In the genomic region with DNA sequence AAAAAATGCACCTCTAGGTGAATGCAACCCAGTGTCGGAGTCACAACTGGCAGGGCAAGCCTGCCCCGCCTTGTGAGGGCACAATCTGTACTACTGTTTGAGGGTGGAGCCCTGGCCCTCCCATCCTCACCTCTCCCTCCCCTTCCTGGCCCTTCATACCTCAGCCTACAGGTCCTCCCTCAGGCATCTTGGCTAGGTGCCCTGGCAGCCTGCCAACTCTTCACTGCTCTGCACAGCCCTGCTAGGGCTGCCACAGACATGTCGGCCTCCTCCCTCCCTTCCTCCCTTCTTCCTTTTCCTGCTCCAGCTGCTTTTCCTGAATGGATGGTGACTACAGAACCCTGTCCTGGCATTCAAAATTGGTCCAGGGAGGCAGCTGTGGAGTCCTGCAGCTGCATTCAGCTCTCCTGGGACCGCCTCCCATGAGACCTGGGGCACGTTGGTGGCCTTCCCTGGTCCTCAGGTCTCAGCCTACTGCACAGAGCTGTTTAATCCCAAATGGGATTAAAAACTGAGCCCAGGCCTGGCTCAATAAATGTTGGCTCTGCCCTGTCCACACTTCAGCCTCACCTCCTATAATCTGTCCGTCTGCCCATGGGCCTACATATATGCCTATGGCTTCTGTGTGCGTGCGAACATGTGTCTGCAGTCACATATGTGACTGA, we compare ENCODE assay signal across 9 cellular contexts. TPM values are rescaled to one million over a fixed set of nuclear protein-coding genes. Genes with fewer than 3 reads are reported as not detected.
DNase-seq lines count a peak whose midpoint lies in the region; ATAC-seq and TF ChIP-seq lines count a peak whose summit lies in the region.
"Had no signal": no experiment of that assay in that cellular context is flagged by ENCODE, and none has a peak within 500 bp of the region (broad histone marks: within the 10 kb centered on the region; RNA-seq: fewer than 3 reads in every experiment).

No MANE protein-coding gene starts in this region.

- H3K27me3 ChIP-seq in adrenal gland (peaks cover 15% of the 10 kb centered on the region), right lobe of liver (no peaks in the 10 kb centered on the region)

- TF ChIP-seq POLR2A in adrenal gland (IDR thresholded peaks at IDR 0.05) (no peak), right lobe of liver (IDR thresholded peaks at IDR 0.05) (no peak)

- peaks cover 41% of the 10 kb centered on the region for H3K27me3 Mint-ChIP-seq in activated naive CD4-positive, alpha-beta T cell treated with anti-CD3 and anti-CD28 coated beads, Interleukin-2, amount 10 ng/mL, durations not matched to agents 7 days and 5 days
- peaks cover 34% of the 10 kb centered on the region for H3K27me3 Mint-ChIP-seq in activated naive CD4-positive, alpha-beta T cell treated with anti-CD3 and anti-CD28 coated beads for 36 hours (ENCODE audit: low read depth)

- H3K4me1 ChIP-seq in adrenal gland (replicated peaks in 1 of 2): no peaks in the 10 kb centered on the region
- no peaks in the 10 kb centered on the region for H3K4me1 ChIP-seq in right lobe of liver

- no peak for TF ChIP-seq CTCF in adrenal gland (IDR thresholded peaks at IDR 0.05)
- TF ChIP-seq CTCF in right lobe of liver (IDR thresholded peaks at IDR 0.05): no peak

- no peaks in the 10 kb centered on the region for H3K36me3 ChIP-seq in adrenal gland (replicated peaks in 1 of 2)
- no peaks in the 10 kb centered on the region for H3K36me3 ChIP-seq in right lobe of liver

- H3K9me3 ChIP-seq in adrenal gland (replicated peaks in 1 of 3) (no peaks in the 10 kb centered on the region), right lobe of liver (no peaks in the 10 kb centered on the region)

- H3K4me3 ChIP-seq in adrenal gland: no peak overlapping the region
- no peak overlapping the region for H3K4me3 ChIP-seq in right lobe of liver

- CTCF ChIA-PET in activated naive CD4-positive, alpha-beta T cell treated with anti-CD3 and anti-CD28 coated beads, Interleukin-2, amount 10 ng/mL, durations not matched to agents 7 days and 5 days (lab: Charles Lee): no interaction called here
- CTCF ChIA-PET in activated naive CD4-positive, alpha-beta T cell treated with anti-CD3 and anti-CD28 coated beads for 36 hours (lab: Charles Lee): no interaction called here

- DNase-seq in DMS 273 treated with DMSO at 0.1 percent for 48 hours (lab: John Stamatoyannopoulos, UW) (peak; percentile 72), NCI-H187 (lab: John Stamatoyannopoulos, UW) (peak; percentile 90 to 92), adrenal gland (peak; percentile 79 to 92 (median 86)), right lobe of liver (peak; percentile 89 to 93 (median 92))
- no peak for DNase-seq in activated naive CD4-positive, alpha-beta T cell treated with anti-CD3 and anti-CD28 coated beads, Interleukin-2, amount 10 ng/mL, durations not matched to agents 7 days and 5 days
- DNase-seq in activated naive CD4-positive, alpha-beta T cell treated with anti-CD3 and anti-CD28 coated beads for 36 hours: no peak
- DNase-seq in activated CD4-positive, alpha-beta T cell treated with anti-CD3 and anti-CD28 coated beads for 1 hour: no peak

- H3K27ac ChIP-seq in adrenal gland: no peak overlapping the region
- H3K27ac ChIP-seq in right lobe of liver: no peak overlapping the region

- no peak overlapping the region for H3K4me3 Mint-ChIP-seq in activated naive CD4-positive, alpha-beta T cell treated with anti-CD3 and anti-CD28 coated beads, Interleukin-2, amount 10 ng/mL, durations not matched to agents 7 days and 5 days
- no peak overlapping the region for H3K4me3 Mint-ChIP-seq in activated naive CD4-positive, alpha-beta T cell treated with anti-CD3 and anti-CD28 coated beads for 36 hours

- intact Hi-C loops in adrenal gland (cut with DNase I) (no loop called here), right lobe of liver (cut with DNase I) (no loop called here)
- intact Hi-C loops in activated naive CD4-positive, alpha-beta T cell treated with anti-CD3 and anti-CD28 coated beads for 36 hours (cut with micrococcal nuclease): no loop called here

- no peak overlapping the region for H3K27ac Mint-ChIP-seq in activated naive CD4-positive, alpha-beta T cell treated with anti-CD3 and anti-CD28 coated beads, Interleukin-2, amount 10 ng/mL, durations not matched to agents 7 days and 5 days
- no peak overlapping the region for H3K27ac Mint-ChIP-seq in activated naive CD4-positive, alpha-beta T cell treated with anti-CD3 and anti-CD28 coated beads for 36 hours

- no peaks in the 10 kb centered on the region for H3K9me3 Mint-ChIP-seq in activated naive CD4-positive, alpha-beta T cell treated with anti-CD3 and anti-CD28 coated beads, Interleukin-2, amount 10 ng/mL, durations not matched to agents 7 days and 5 days
- no peaks in the 10 kb centered on the region for H3K9me3 Mint-ChIP-seq in activated naive CD4-positive, alpha-beta T cell treated with anti-CD3 and anti-CD28 coated beads for 36 hours

- WGBS in adrenal gland, 4 donors: 69 to 76% (median 73%) methylated on average over 8 of the region's 8 CpGs
- 89% methylated on average over 3 of the region's 8 CpGs for WGBS in right lobe of liver (ENCODE audit: insufficient coverage, low coverage, low lambda C conversion rate, missing lambda C conversion rate)

- no peaks in the 10 kb centered on the region for H3K4me1 Mint-ChIP-seq in activated naive CD4-positive, alpha-beta T cell treated with anti-CD3 and anti-CD28 coated beads, Interleukin-2, amount 10 ng/mL, durations not matched to agents 7 days and 5 days
- no peaks in the 10 kb centered on the region for H3K4me1 Mint-ChIP-seq in activated naive CD4-positive, alpha-beta T cell treated with anti-CD3 and anti-CD28 coated beads for 36 hours (ENCODE audit: low read depth)

- no peaks in the 10 kb centered on the region for H3K36me3 Mint-ChIP-seq in activated naive CD4-positive, alpha-beta T cell treated with anti-CD3 and anti-CD28 coated beads, Interleukin-2, amount 10 ng/mL, durations not matched to agents 7 days and 5 days
- H3K36me3 Mint-ChIP-seq in activated naive CD4-positive, alpha-beta T cell treated with anti-CD3 and anti-CD28 coated beads for 36 hours (ENCODE audit: low read depth): no peaks in the 10 kb centered on the region

- peak; percentile 75 to 87 (median 84) for ATAC-seq in right lobe of liver
- no peak for ATAC-seq in activated CD4-positive, CD25-positive, alpha-beta regulatory T cell treated with anti-CD3 and anti-CD28 coated beads, Interleukin-2, amount 50 U/mL, for 24 hours

RNA-seq across cellular contexts. Expression of a gene that starts 52.7 kb away (rescaled TPM):
- total RNA-seq in adrenal gland: 1 to 10 TPM in 2 of 8 donors, under 1 TPM in 2, not detected in 4; 0.19 to 2.9 (median 1.2) TPM
- 1 to 10 TPM in 2 of 3 donors, under 1 TPM in 1; 0.77 to 2.3 (median 1.2) TPM for polyA plus RNA-seq in adrenal gland
- not detected for total RNA-seq in right lobe of liver
- under 1 TPM in 1 of 2 experiments, not detected in 1; 0.07 TPM for total RNA-seq in activated naive CD4-positive, alpha-beta T cell treated with anti-CD3 and anti-CD28 coated beads for 36 hours
- total RNA-seq: T-helper 2 cell treated with Interferon-gamma antibody and Interleukin-4, amounts not matched to agents 100 ng/mL and 5 ng/mL, for 36 hours had no signal

Comparison
In these comparisons a context has a peak if more than half of its experiments do, and no peak if none do; other contexts are left out.
1. DNase-seq: peak in DMS 273 treated with DMSO at 0.1 percent for 48 hours (single experiment), NCI-H187 (2 of 2), adrenal gland (7 of 7) and right lobe of liver (3 of 3); none in activated naive CD4-positive, alpha-beta T cell treated with anti-CD3 and anti-CD28 coated beads, Interleukin-2, amount 10 ng/mL, durations not matched to agents 7 days and 5 days (single experiment), activated naive CD4-positive, alpha-beta T cell treated with anti-CD3 and anti-CD28 coated beads for 36 hours (single experiment) and activated CD4-positive, alpha-beta T cell treated with anti-CD3 and anti-CD28 coated beads for 1 hour (single experiment).
2. ATAC-seq: peak in right lobe of liver (4 of 4); none in activated CD4-positive, CD25-positive, alpha-beta regulatory T cell treated with anti-CD3 and anti-CD28 coated beads, Interleukin-2, amount 50 U/mL, for 24 hours (0 of 2).